29 cellular contexts compared by ENCODE assay signal in the genomic region with DNA sequence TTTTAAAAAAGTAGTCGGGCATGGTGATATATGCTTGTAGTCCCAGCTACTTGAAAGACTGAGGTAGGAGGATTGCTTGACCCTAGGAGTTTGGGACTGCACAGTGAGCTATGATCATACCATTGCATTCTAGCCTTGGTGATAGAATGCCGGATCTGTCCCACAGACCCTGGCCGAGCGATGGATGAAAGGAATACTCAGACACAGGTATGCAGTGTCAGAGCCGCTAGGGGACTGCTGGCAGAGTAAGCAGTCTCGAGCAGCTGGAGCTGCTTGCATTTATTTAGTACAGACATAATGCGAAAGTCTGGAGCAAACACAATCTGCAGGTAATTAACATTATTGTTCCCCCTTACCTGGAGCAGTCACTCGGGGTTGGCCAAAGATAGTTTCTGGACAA. TPM values are rescaled to one million over a fixed set of nuclear protein-coding genes. Genes with fewer than 3 reads are reported as not detected.
"Had no signal": no experiment of that assay in that cellular context is flagged by ENCODE, and none has a peak within 500 bp of the region (broad histone marks: within the 10 kb centered on the region; RNA-seq: fewer than 3 reads in every experiment).

No MANE protein-coding gene starts in this region.

- H3K36me3 ChIP-seq: gastrocnemius medialis, heart right ventricle, spleen, tibial nerve had no signal

- H3K9me3 ChIP-seq: gastrocnemius medialis, heart right ventricle, psoas muscle, spleen, testis, tibial nerve had no signal

- H3K4me3 ChIP-seq: dorsolateral prefrontal cortex, gastrocnemius medialis, heart right ventricle, psoas muscle, spleen, testis, tibial nerve had no signal

- DNase-seq: cortex of kidney; dorsolateral prefrontal cortex; effector CD8-positive, alpha-beta T cell; gastrocnemius medialis; heart right ventricle; hypothalamus; mammary epithelial cell; naive thymus-derived CD4-positive, alpha-beta T cell; nephron progenitor cell; psoas muscle; retina; spleen; stimulated activated CD4-positive, alpha-beta T cell treated with anti-CD3 and anti-CD28 coated beads, Interleukin-15, amount 100 ng/mL, for 24 hours; stimulated activated CD4-positive, alpha-beta T cell treated with anti-CD3 and anti-CD28 coated beads, Interleukin-1b, Interleukin-23, amount 100 ng/mL, for 48 hours; stimulated activated CD4-positive, alpha-beta T cell treated with anti-CD3 and anti-CD28 coated beads, Interleukin-4, amount 100 ng/mL, for 4 hours; stimulated activated naive B cell treated with anti-CD40 and anti-IgM and Interleukin-4, amounts not matched to agents 10 μg/mL and 1 μg/mL and 100 μg/mL, for 72 hours; stimulated activated naive CD8-positive, alpha-beta T cell treated with anti-CD3 and anti-CD28 coated beads, Interleukin-15, amount 100 ng/mL, for 72 hours; testis had no signal

- H3K9me3 Mint-ChIP-seq: naive thymus-derived CD4-positive, alpha-beta T cell; nephron progenitor cell; stimulated activated naive B cell treated with anti-CD40 and anti-IgM and Interleukin-4, amounts not matched to agents 10 μg/mL and 1 μg/mL and 100 μg/mL, for 72 hours; stimulated activated naive CD8-positive, alpha-beta T cell treated with anti-CD3 and anti-CD28 coated beads, Interleukin-15, amount 100 ng/mL, for 72 hours had no signal

- H3K36me3 Mint-ChIP-seq: naive thymus-derived CD4-positive, alpha-beta T cell; stimulated activated naive B cell treated with anti-CD40 and anti-IgM and Interleukin-4, amounts not matched to agents 10 μg/mL and 1 μg/mL and 100 μg/mL, for 72 hours had no signal

- ATAC-seq: esophagus mucosa; gastrocnemius medialis; heart right ventricle; left lobe of liver; naive thymus-derived CD4-positive, alpha-beta T cell; psoas muscle; sciatic nerve; stimulated activated naive B cell treated with anti-CD40 and anti-IgM and Interleukin-4, amounts not matched to agents 10 μg/mL and 1 μg/mL and 100 μg/mL, for 72 hours; stimulated activated naive CD8-positive, alpha-beta T cell treated with anti-CD3 and anti-CD28 coated beads, Interleukin-15, amount 100 ng/mL, for 72 hours had no signal

- H2AFZ ChIP-seq: parathyroid adenoma had no signal

- H3K27me3 Mint-ChIP-seq: stimulated activated naive CD8-positive, alpha-beta T cell treated with anti-CD3 and anti-CD28 coated beads, Interleukin-15, amount 100 ng/mL, for 72 hours had no signal

- H3K27me3 ChIP-seq: dorsolateral prefrontal cortex, gastrocnemius medialis, heart right ventricle, spleen, testis, tibial nerve had no signal

- H3K4me3 Mint-ChIP-seq: naive thymus-derived CD4-positive, alpha-beta T cell; nephron progenitor cell; stimulated activated naive B cell treated with anti-CD40 and anti-IgM and Interleukin-4, amounts not matched to agents 10 μg/mL and 1 μg/mL and 100 μg/mL, for 72 hours; stimulated activated naive CD8-positive, alpha-beta T cell treated with anti-CD3 and anti-CD28 coated beads, Interleukin-15, amount 100 ng/mL, for 72 hours had no signal

- H3K4me1 ChIP-seq: gastrocnemius medialis, heart right ventricle, parathyroid adenoma, psoas muscle, testis, tibial nerve had no signal

- H3K27ac ChIP-seq: dorsolateral prefrontal cortex, gastrocnemius medialis, heart right ventricle, parathyroid adenoma, psoas muscle, spleen, testis, tibial nerve had no signal

- H3K9ac ChIP-seq: parathyroid adenoma had no signal

- H3K27ac Mint-ChIP-seq: naive thymus-derived CD4-positive, alpha-beta T cell; stimulated activated naive B cell treated with anti-CD40 and anti-IgM and Interleukin-4, amounts not matched to agents 10 μg/mL and 1 μg/mL and 100 μg/mL, for 72 hours; stimulated activated naive CD8-positive, alpha-beta T cell treated with anti-CD3 and anti-CD28 coated beads, Interleukin-15, amount 100 ng/mL, for 72 hours had no signal

- H3K79me2 ChIP-seq: parathyroid adenoma had no signal

RNA-seq across cellular contexts. Expression of a gene that starts 18.6 kb away (rescaled TPM):
- total RNA-seq: dorsolateral prefrontal cortex; esophagus mucosa; fibroblast of lung; gastrocnemius medialis; heart right ventricle; left lobe of liver; lower leg skin; mammary epithelial cell; mesenteric fat pad; mononuclear cell; naive thymus-derived CD4-positive, alpha-beta T cell; psoas muscle; skeletal muscle tissue; testis; ureter had no signal
- polyA plus RNA-seq: fibroblast of lung; mammary epithelial cell; naive thymus-derived CD4-positive, alpha-beta T cell had no signal

RNA-seq across cellular contexts. Expression of a gene that starts 53.4 kb away (rescaled TPM):
- total RNA-seq: esophagus mucosa, fibroblast of lung, mammary epithelial cell, skeletal muscle tissue had no signal
- polyA plus RNA-seq: fibroblast of lung; mammary epithelial cell; naive thymus-derived CD4-positive, alpha-beta T cell had no signal
